Comparison of ENCODE assay signal across 1 cellular context in the genomic region with DNA sequence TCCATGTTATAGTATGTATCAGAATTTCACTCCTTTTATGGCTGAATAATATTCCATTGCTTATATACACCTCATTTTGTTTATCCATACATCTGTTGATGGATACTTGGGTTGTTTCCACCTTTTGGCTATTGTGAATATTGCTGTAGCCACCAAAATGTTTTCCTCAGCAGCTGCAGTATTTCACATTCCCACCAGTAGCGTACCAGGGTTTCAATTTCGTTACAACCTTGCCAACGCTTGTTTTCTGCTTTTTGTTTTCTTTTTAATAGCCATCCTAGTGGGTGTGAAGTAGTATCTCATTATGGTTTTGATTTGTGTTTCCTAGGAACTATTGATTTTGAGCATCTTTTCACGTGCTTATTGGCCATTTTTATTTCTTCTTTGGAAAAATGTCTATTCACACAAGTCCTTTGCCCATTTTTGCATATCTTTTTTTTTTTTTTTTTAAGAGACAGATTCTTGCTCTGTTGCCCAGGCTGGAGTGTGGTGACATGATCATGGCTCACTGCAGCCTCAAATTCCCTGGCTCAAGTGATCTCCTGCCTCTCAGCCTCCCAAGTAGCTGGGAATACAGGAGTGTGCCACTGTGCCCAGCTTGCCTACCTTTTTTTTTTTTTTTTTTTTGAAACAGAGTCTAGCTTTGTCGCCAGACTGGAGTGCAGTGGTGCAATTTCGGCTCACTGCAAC.
TF ChIP-seq lines count a peak whose summit lies in the region.

No MANE protein-coding gene starts in this region.

TF ChIP-seq in endothelial cell of umbilical vein, 7 proteins besides CTCF, POLR2A, EP300 and RAD21:
- TF ChIP-seq MYC (IDR thresholded peaks at IDR 0.05; ENCODE audit: low read depth, low read length) = no peak
- TF ChIP-seq JUN (IDR thresholded peaks at IDR 0.05; ENCODE audit: borderline replicate concordance, insufficient read depth, insufficient read length, low read depth) = no peak
- TF ChIP-seq EZH2 (IDR thresholded peaks at IDR 0.05; ENCODE audit: borderline replicate concordance, low read depth, low read length, severe bottlenecking) = no peak
- TF ChIP-seq FOS (IDR thresholded peaks at IDR 0.05; ENCODE audit: borderline replicate concordance, insufficient read depth, low read length) = no peak
